In genomic region chr18:50982802-50983179, GRCh38 we compare ENCODE assay signal across 16 cellular contexts. TPM values are rescaled to one million over a fixed set of nuclear protein-coding genes. Genes with fewer than 3 reads are reported as not detected.
A peak's percentile ranks its signal among the peaks of the same experiment; 100 is the strongest.
DNase-seq lines count a peak whose midpoint lies in the region; ATAC-seq and TF ChIP-seq lines count a peak whose summit lies in the region.
"Had no signal": no experiment of that assay in that cellular context is flagged by ENCODE, and none has a peak within 500 bp of the region (broad histone marks: within the 10 kb centered on the region; RNA-seq: fewer than 3 reads in every experiment).

No MANE protein-coding gene starts in this region.

- peak; percentile 8; the same call in 1 of the 2 replicates for TF ChIP-seq CTCF in AG09319 (IDR thresholded peaks at IDR 0.05; ENCODE audit: low read depth, low read length)
- TF ChIP-seq CTCF in HFF-Myc (IDR thresholded peaks at IDR 0.05; ENCODE audit: low read depth, low read length, missing control alignments) = peak; percentile 16
- TF ChIP-seq CTCF in WTC11 (IDR thresholded peaks at IDR 0.05) = no peak
- TF ChIP-seq CTCF in CD14-positive monocyte (IDR thresholded peaks at IDR 0.05) = no peak

- H3K9me3 Mint-ChIP-seq in WTC11 (peaks cover 12% of the 10 kb centered on the region), CD14-positive monocyte (peaks cover 0 to 7% (median 3%) of the 10 kb centered on the region in 7 donors)
- H3K9me3 Mint-ChIP-seq: stimulated activated naive CD8-positive, alpha-beta T cell treated with anti-CD3 and anti-CD28 coated beads, Interleukin-15, Interleukin-2, amounts not matched to agents 100 ng/mL and 50 ng/mL, for 24 hours had no signal

- H3K4me3 ChIP-seq in HFF-Myc (replicated peaks; ENCODE audit: low read depth, low read length) = no peak overlapping the region
- H3K4me3 ChIP-seq: BLaER1 had no signal

- H3K27me3 Mint-ChIP-seq in WTC11 (ENCODE audit: low read depth) (0 out of 2 replicates have a peak, but pooled peaks cover under 1% of the 10 kb centered on the region), CD14-positive monocyte (ENCODE audit: low read depth in 3 of 3) (peaks cover 0 to 1% (median 0%) of the 10 kb centered on the region in 3 donors)
- H3K27me3 Mint-ChIP-seq: activated CD4-positive, alpha-beta memory T cell treated with anti-CD3 and anti-CD28 coated beads for 36 hours; stimulated activated naive CD8-positive, alpha-beta T cell treated with anti-CD3 and anti-CD28 coated beads, Interleukin-15, Interleukin-2, amounts not matched to agents 100 ng/mL and 50 ng/mL, for 24 hours had no signal

- DNase-seq in AG09319 (ENCODE audit: extremely low read depth, low read depth) = no peak
- no peak for DNase-seq in HFF-Myc (ENCODE audit: extremely low read depth, low read depth)
- DNase-seq in WTC11 (ENCODE audit: low spot score) = no peak
- DNase-seq in fibroblast of peridontal ligament (ENCODE audit: extremely low read depth) = peak; percentile 15
- no peak for DNase-seq in hepatic stellate cell (ENCODE audit: low spot score)
- DNase-seq in CD14-positive monocyte (ENCODE audit: low spot score) = no peak
- no peak for DNase-seq in cortex of kidney (lab: John Stamatoyannopoulos, UW)
- DNase-seq: activated CD4-positive, alpha-beta memory T cell treated with anti-CD3 and anti-CD28 coated beads for 36 hours; activated naive CD4-positive, alpha-beta T cell treated with anti-CD3 and anti-CD28 coated beads for 36 hours; NCI-H1105; posterior cingulate gyrus; stimulated activated CD4-positive, alpha-beta T cell treated with anti-CD3 and anti-CD28 coated beads, Interleukin-2, amount 100 ng/mL, for 48 hours; SW 1271 had no signal

- POLR2A ChIA-PET in WTC11 (lab: Charles Lee) = no interaction called here

- H3K4me1 Mint-ChIP-seq in WTC11 = peaks cover 4% of the 10 kb centered on the region
- H3K4me1 Mint-ChIP-seq in CD14-positive monocyte = peaks cover 3% of the 10 kb centered on the region

- H3K27ac Mint-ChIP-seq in WTC11 = 0 out of 2 replicates have a peak overlapping the region, but pooled peaks have one; percentile 11
- peak overlapping the region in 3 of 7 donors; percentile 6 to 38 (median 30) for H3K27ac Mint-ChIP-seq in CD14-positive monocyte
- H3K27ac Mint-ChIP-seq: activated CD4-positive, alpha-beta memory T cell treated with anti-CD3 and anti-CD28 coated beads for 36 hours; activated naive CD4-positive, alpha-beta T cell treated with anti-CD3 and anti-CD28 coated beads for 36 hours; stimulated activated naive CD8-positive, alpha-beta T cell treated with anti-CD3 and anti-CD28 coated beads, Interleukin-15, Interleukin-2, amounts not matched to agents 100 ng/mL and 50 ng/mL, for 24 hours had no signal

- intact Hi-C loops in CD14-positive monocyte (cut with micrococcal nuclease) = no loop called here

- ATAC-seq in WTC11 (no peak), HG02571 (IDR thresholded peaks at IDR 0.05; ENCODE audit: unreplicated experiment) (no peak)

- peaks cover 17% of the 10 kb centered on the region for H3K36me3 Mint-ChIP-seq in WTC11
- peaks cover 47 to 65% of the 10 kb centered on the region in 2 donors for H3K36me3 Mint-ChIP-seq in CD14-positive monocyte

- no peak overlapping the region for H3K4me3 Mint-ChIP-seq in WTC11
- no peak overlapping the region for H3K4me3 Mint-ChIP-seq in CD14-positive monocyte
- H3K4me3 Mint-ChIP-seq: activated CD4-positive, alpha-beta memory T cell treated with anti-CD3 and anti-CD28 coated beads for 36 hours; activated naive CD4-positive, alpha-beta T cell treated with anti-CD3 and anti-CD28 coated beads for 36 hours; stimulated activated naive CD8-positive, alpha-beta T cell treated with anti-CD3 and anti-CD28 coated beads, Interleukin-15, Interleukin-2, amounts not matched to agents 100 ng/mL and 50 ng/mL, for 24 hours had no signal

- CTCF ChIA-PET in WTC11 (lab: Charles Lee) = interaction anchor here (0.7 kb wide), 1 partner anchor 12 kb away, joined by 3 read pairs; no protein-coding TSS in a partner anchor

TF ChIP-seq in WTC11, 78 proteins besides CTCF, POLR2A, EP300 and RAD21:
- TF ChIP-seq GABPB1 (CRISPR knock-in tag; IDR thresholded peaks at IDR 0.05) (no peak), CBFB (CRISPR knock-in tag; IDR thresholded peaks at IDR 0.05; ENCODE audit: low read depth) (no peak), CREB1 (CRISPR knock-in tag; IDR thresholded peaks at IDR 0.05) (no peak), NFE2L1 (CRISPR knock-in tag; IDR thresholded peaks at IDR 0.05) (no peak)
TF ChIP-seq in WTC11: peak in this region for 0.

RNA-seq across cellular contexts. Expression of gene ELAC1, which starts 15.0 kb away (rescaled TPM):
- 3.9 to 4.3 TPM (median 4.0 TPM) in 3 replicates for total RNA-seq in WTC11 (2021)
- 10 to 100 TPM in 1 of 2 donors, 1 to 10 TPM in 1; 4.5 to 11.5 TPM for polyA plus RNA-seq in CD14-positive monocyte

RNA-seq across cellular contexts. Expression of gene SMAD4, which starts 47.2 kb away (rescaled TPM):
- total RNA-seq in WTC11 (2021) = 105 to 107 TPM (median 107 TPM) in 3 replicates
- polyA plus RNA-seq in CD14-positive monocyte = 10 to 100 TPM; 21.0 to 29.1 TPM

Comparison
In these comparisons a context has a peak if more than half of its experiments do, and no peak if none do; other contexts are left out.
1. CTCF ChIP-seq: peak in AG09319 (single experiment) and HFF-Myc (single experiment); none in WTC11 (single experiment) and CD14-positive monocyte (single experiment).